ENCODE assay signal across 10 cellular contexts in the genomic region with DNA sequence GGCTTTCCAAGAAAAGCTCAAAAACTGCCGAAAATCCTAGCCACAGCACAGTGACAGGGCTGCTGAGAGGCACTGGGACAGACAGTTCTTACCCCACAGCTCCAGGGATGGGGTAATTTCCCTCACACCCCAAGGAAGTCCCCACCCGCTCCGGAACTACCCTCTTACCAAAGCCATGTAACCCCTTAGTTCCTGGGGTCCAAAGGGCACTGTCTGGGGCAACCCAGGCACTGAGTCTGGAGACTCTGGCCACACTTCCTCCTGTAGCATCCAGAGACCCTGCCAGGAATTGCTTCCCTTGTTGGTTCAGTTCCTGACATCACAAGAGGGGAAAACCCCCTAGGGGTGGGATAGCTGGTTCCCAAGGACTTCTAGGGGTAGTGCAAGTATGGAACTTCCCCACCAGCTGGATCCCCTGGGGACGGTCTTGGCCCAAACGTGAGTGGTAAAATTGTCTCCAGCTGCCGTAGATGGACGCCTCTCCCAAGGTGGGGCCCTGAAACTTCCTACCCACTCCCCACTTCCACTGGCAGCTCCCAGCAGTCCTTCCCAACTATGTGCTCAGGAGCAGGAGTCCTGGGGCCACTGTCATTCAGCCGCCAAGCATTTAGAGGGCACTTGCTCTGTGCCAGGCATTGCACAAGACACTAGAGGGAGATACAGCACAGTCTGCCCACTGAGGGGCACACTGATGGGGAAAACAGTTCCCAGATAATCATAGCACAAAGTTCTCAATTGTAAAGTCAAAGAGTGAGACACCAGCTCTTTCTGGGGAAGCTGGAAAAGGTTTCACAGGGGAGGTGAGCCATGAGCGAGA. TPM values are rescaled to one million over a fixed set of nuclear protein-coding genes. Genes with fewer than 3 reads are reported as not detected.
A peak's percentile ranks its signal among the peaks of the same experiment; 100 is the strongest.
DNase-seq lines count a peak whose midpoint lies in the region; ATAC-seq and TF ChIP-seq lines count a peak whose summit lies in the region.
"Had no signal": no experiment of that assay in that cellular context is flagged by ENCODE, and none has a peak within 500 bp of the region (broad histone marks: within the 10 kb centered on the region; RNA-seq: fewer than 3 reads in every experiment).

No MANE protein-coding gene starts in this region.

- no peaks in the 10 kb centered on the region for H3K9me3 ChIP-seq in left ventricle myocardium inferior (replicated peaks)

- intact Hi-C loops in left ventricle myocardium inferior (cut with micrococcal nuclease) = no loop called here

- H3K36me3 ChIP-seq in left ventricle myocardium inferior = no peaks in the 10 kb centered on the region

- ATAC-seq in HG02885 (IDR thresholded peaks at IDR 0.05; ENCODE audit: poor library complexity, unreplicated experiment) = no peak
- no peak for ATAC-seq in HG02588 (IDR thresholded peaks at IDR 0.05; ENCODE audit: unreplicated experiment)

- H3K27ac ChIP-seq in left ventricle myocardium inferior (replicated peaks) = no peak overlapping the region

- peaks cover 29% of the 10 kb centered on the region for H3K4me1 ChIP-seq in left ventricle myocardium inferior

- TF ChIP-seq CTCF in AG09319 (IDR thresholded peaks at IDR 0.05; ENCODE audit: low read depth, low read length) = peak; percentile 30
- TF ChIP-seq CTCF in GM20000 (IDR thresholded peaks at IDR 0.05; ENCODE audit: extremely low read depth, missing control alignments) = peak; percentile 21
- peak; percentile 34 for TF ChIP-seq CTCF in left ventricle myocardium inferior (IDR thresholded peaks at IDR 0.05; ENCODE audit: borderline replicate concordance)

- no peak for DNase-seq in AG09319 (ENCODE audit: extremely low read depth, low read depth)
- DNase-seq in GM20000 (ENCODE audit: low spot score) = no peak
- DNase-seq in SKM-1 treated with dmso at 0.1 percent for 144 hours (lab: John Stamatoyannopoulos, UW; ENCODE audit: unreplicated experiment) = peak; percentile 77
- DNase-seq in left ventricle myocardium inferior = no peak
- DNase-seq in activated T-cell treated with anti-CD3 and anti-CD28 coated beads for 4 hours = no peak
- no peak for DNase-seq in NK-92 (lab: John Stamatoyannopoulos, UW; ENCODE audit: unreplicated experiment)
- DNase-seq: NCI-H526 treated with DMSO at 0.1 percent for 48 hours had no signal

- H3K27me3 ChIP-seq in left ventricle myocardium inferior (ENCODE audit: low read depth) = peaks cover 44% of the 10 kb centered on the region

- H3K4me3 ChIP-seq in left ventricle myocardium inferior = no peak overlapping the region
- H3K4me3 ChIP-seq: skin epidermis had no signal

RNA-seq across cellular contexts. Expression of a gene that starts 17.3 kb away (rescaled TPM):
- total RNA-seq in left ventricle myocardium inferior = 4.3 TPM

RNA-seq across cellular contexts. Expression of a gene that starts 24.6 kb away (rescaled TPM):
- total RNA-seq in left ventricle myocardium inferior = 7.5 TPM
